11 cellular contexts compared by ENCODE assay signal in the genomic region with DNA sequence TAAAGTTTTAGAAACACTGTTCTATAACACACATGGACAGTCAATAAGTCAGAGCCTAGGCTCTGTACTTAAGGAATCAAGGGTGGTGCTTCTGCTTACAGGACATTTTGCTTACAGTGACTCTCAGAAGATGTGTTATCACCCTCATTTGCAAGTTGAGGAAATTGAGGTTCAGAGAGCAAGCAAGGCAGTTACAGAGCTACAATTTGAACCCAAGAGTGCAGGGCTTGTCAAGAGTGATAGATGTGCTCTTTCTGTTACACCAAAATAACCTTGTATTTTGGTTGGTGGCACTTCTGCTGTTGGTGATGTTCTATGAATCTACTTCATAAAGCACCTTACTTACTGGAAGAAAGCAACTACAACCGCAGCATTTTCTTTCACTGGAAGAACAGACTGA.
DNase-seq lines count a peak whose midpoint lies in the region; ATAC-seq, FAIRE-seq and TF ChIP-seq lines count a peak whose summit lies in the region.
"Had no signal": no experiment of that assay in that cellular context is flagged by ENCODE, and none has a peak within 500 bp of the region (broad histone marks: within the 10 kb centered on the region; RNA-seq: fewer than 3 reads in every experiment).

No MANE protein-coding gene starts in this region.

- no peaks in the 10 kb centered on the region for H3K27me3 ChIP-seq in RWPE2 (ENCODE audit: insufficient read depth, poor library complexity, severe bottlenecking)
- H3K27me3 ChIP-seq in esophagus (ENCODE audit: control insufficient read depth in 1 of 2, insufficient read depth in 2 of 2, low read length in 2 of 2), result no peaks in the 10 kb centered on the region
- H3K27me3 ChIP-seq in thoracic aorta (replicated peaks; ENCODE audit: insufficient read depth), result no peaks in the 10 kb centered on the region

- TF ChIP-seq CTCF in RWPE2 (IDR thresholded peaks at IDR 0.05; ENCODE audit: poor library complexity, severe bottlenecking), result no peak
- TF ChIP-seq CTCF in thoracic aorta (IDR thresholded peaks at IDR 0.05), result no peak

- H3K4me1 ChIP-seq in RWPE2 (ENCODE audit: insufficient read depth, poor library complexity, severe bottlenecking) (peaks cover 49% of the 10 kb centered on the region), esophagus (ENCODE audit: control insufficient read depth in 2 of 2, insufficient read depth in 2 of 2, low read length in 1 of 2) (peaks cover 0 to 9% of the 10 kb centered on the region in 2 donors), thoracic aorta (ENCODE audit: control insufficient read depth in 1 of 2, low read depth in 2 of 2) (peaks cover 23 to 47% of the 10 kb centered on the region in 2 donors)

- no peak for ATAC-seq in RWPE2 (ENCODE audit: low read depth)
- no peak for ATAC-seq in thoracic aorta (ENCODE audit: insufficient number of reproducible peaks, low FRiP score, low read depth)
- ATAC-seq in HG03571 (IDR thresholded peaks at IDR 0.05; ENCODE audit: unreplicated experiment), result no peak
- no peak for ATAC-seq in HG03025 (IDR thresholded peaks at IDR 0.05; ENCODE audit: low FRiP score, unreplicated experiment)

- no peaks in the 10 kb centered on the region for H3K9me3 ChIP-seq in RWPE2 (ENCODE audit: severe bottlenecking)
- H3K9me3 ChIP-seq in esophagus (ENCODE audit: control insufficient read depth in 2 of 2, insufficient read depth in 1 of 2, low read depth in 1 of 2, low read length in 1 of 2), result no peaks in the 10 kb centered on the region
- H3K9me3 ChIP-seq in thoracic aorta, result no peaks in the 10 kb centered on the region

- H3K4me3 ChIP-seq in RWPE2 (ENCODE audit: severe bottlenecking), result no peak overlapping the region
- H3K4me3 ChIP-seq in esophagus (ENCODE audit: low read depth in 1 of 2, low read length in 2 of 2), result no peak overlapping the region
- no peak overlapping the region for H3K4me3 ChIP-seq in thoracic aorta

- 80 to 83% methylated on average over 1 of the region's 1 CpG for WGBS in esophagus, 2 donors

- FAIRE-seq in GM19239 (lab: Jason Lieb, UNC), result peak; percentile 83
- no peak for FAIRE-seq in frontal cortex (lab: Jason Lieb, UNC)

- H3K36me3 ChIP-seq in RWPE2 (ENCODE audit: low read depth), result peaks cover 6% of the 10 kb centered on the region
- H3K36me3 ChIP-seq in esophagus (ENCODE audit: control insufficient read depth in 2 of 2, insufficient read depth in 2 of 2, low read length in 1 of 2), result peaks cover 0 to 4% of the 10 kb centered on the region in 2 donors
- H3K36me3 ChIP-seq in thoracic aorta, result no peaks in the 10 kb centered on the region

- DNase-seq in GM19239 (ENCODE audit: insufficient read length, low spot score) (no peak), RWPE2 (ENCODE audit: low spot score) (no peak), thoracic aorta (ENCODE audit: low spot score) (no peak), frontal cortex (ENCODE audit: low spot score in 2 of 2) (no peak)
- DNase-seq: activated CD4-positive, alpha-beta T cell treated with anti-CD3 and anti-CD28 coated beads for 1 hour; left ventricle myocardium superior; NCI-H1092; stimulated activated naive CD8-positive, alpha-beta T cell treated with anti-CD3 and anti-CD28 coated beads, Interleukin-15, Interleukin-2, amounts not matched to agents 100 U/mL and 50 U/mL, for 24 hours had no signal

- H3K27ac ChIP-seq in RWPE2 (ENCODE audit: poor library complexity, severe bottlenecking) (peak overlapping the region; percentile 83), esophagus (ENCODE audit: low read depth in 2 of 2, low read length in 1 of 2) (peak overlapping the region; percentile 31 to 67), thoracic aorta (peak overlapping the region; percentile 62 to 73)
